2 cellular contexts compared by ENCODE assay signal in genomic region chr2:137969418-137969765, GRCh38.
A peak's percentile ranks its signal among the peaks of the same experiment; 100 is the strongest.
TF ChIP-seq lines count a peak whose summit lies in the region.

No MANE protein-coding gene starts in this region.

TF ChIP-seq in K562, 482 proteins besides CTCF, POLR2A, EP300 and RAD21:
- TF ChIP-seq CEBPG (CRISPR knock-in tag; IDR thresholded peaks at IDR 0.05), result no peak
- TF ChIP-seq CEBPG (tag; conservative IDR thresholded peaks at IDR 0.05 in 1 of 2, IDR thresholded peaks at IDR 0.05 in 1 of 2), result peak in 1 of 2 experiments; percentile 8; a peak in 1 of 4 replicates
- 0 out of 2 replicates have a peak, but pooled peaks have one; percentile 30 for TF ChIP-seq NFE2 (IDR thresholded peaks at IDR 0.05; ENCODE audit: low read depth)
- no peak for TF ChIP-seq TEAD2 (tag; IDR thresholded peaks at IDR 0.05)

TF ChIP-seq in HepG2, 621 proteins besides CTCF, POLR2A, EP300 and RAD21 (continues in another document):
- TF ChIP-seq ZNF816 (CRISPR knock-in tag; IDR thresholded peaks at IDR 0.05; ENCODE audit: borderline replicate concordance) (no peak), RXRA (CRISPR knock-in tag; IDR thresholded peaks at IDR 0.05) (no peak), SNAI1 (CRISPR knock-in tag; IDR thresholded peaks at IDR 0.05; ENCODE audit: borderline replicate concordance) (no peak), CENPBD1 (CRISPR knock-in tag; IDR thresholded peaks at IDR 0.05; ENCODE audit: borderline replicate concordance, low read depth) (no peak), ATRX (CRISPR knock-in tag; IDR thresholded peaks at IDR 0.05; ENCODE audit: borderline replicate concordance) (no peak), ATF1 (CRISPR knock-in tag; IDR thresholded peaks at IDR 0.05) (0 out of 2 replicates have a peak, but pooled peaks have one; percentile 26), HNRNPL (IDR thresholded peaks at IDR 0.05; ENCODE audit: low read depth, low read length) (no peak), HDAC1 (CRISPR knock-in tag; IDR thresholded peaks at IDR 0.05) (no peak), GATAD1 (CRISPR knock-in tag; IDR thresholded peaks at IDR 0.05) (0 out of 2 replicates have a peak, but pooled peaks have one; percentile 4), ZFP1 (CRISPR knock-in tag; IDR thresholded peaks at IDR 0.05) (0 out of 2 replicates have a peak, but pooled peaks have one; percentile 19), PBX2 (CRISPR knock-in tag; IDR thresholded peaks at IDR 0.05) (no peak), TBP (CRISPR knock-in tag; IDR thresholded peaks at IDR 0.05) (no peak), CREB1 (IDR thresholded peaks at IDR 0.05) (no peak), CREB1 (CRISPR knock-in tag; IDR thresholded peaks at IDR 0.05) (no peak), E2F1 (CRISPR knock-in tag; IDR thresholded peaks at IDR 0.05) (peak; percentile 34; the same call in 1 of the 2 replicates), ZNF747 (CRISPR knock-in tag; IDR thresholded peaks at IDR 0.05; ENCODE audit: borderline replicate concordance) (no peak), ZNF841 (CRISPR knock-in tag; IDR thresholded peaks at IDR 0.05; ENCODE audit: borderline replicate concordance) (no peak), ZNF775 (CRISPR knock-in tag; IDR thresholded peaks at IDR 0.05; ENCODE audit: borderline replicate concordance) (0 out of 2 replicates have a peak, but pooled peaks have one; percentile 8), FOSL1 (CRISPR knock-in tag; IDR thresholded peaks at IDR 0.05; ENCODE audit: borderline replicate concordance) (no peak), ZBTB14 (CRISPR knock-in tag; IDR thresholded peaks at IDR 0.05) (no peak), ZBTB39 (CRISPR knock-in tag; IDR thresholded peaks at IDR 0.05) (no peak), ZNF501 (CRISPR knock-in tag; IDR thresholded peaks at IDR 0.05) (no peak)
- TF ChIP-seq, protein P1, sequence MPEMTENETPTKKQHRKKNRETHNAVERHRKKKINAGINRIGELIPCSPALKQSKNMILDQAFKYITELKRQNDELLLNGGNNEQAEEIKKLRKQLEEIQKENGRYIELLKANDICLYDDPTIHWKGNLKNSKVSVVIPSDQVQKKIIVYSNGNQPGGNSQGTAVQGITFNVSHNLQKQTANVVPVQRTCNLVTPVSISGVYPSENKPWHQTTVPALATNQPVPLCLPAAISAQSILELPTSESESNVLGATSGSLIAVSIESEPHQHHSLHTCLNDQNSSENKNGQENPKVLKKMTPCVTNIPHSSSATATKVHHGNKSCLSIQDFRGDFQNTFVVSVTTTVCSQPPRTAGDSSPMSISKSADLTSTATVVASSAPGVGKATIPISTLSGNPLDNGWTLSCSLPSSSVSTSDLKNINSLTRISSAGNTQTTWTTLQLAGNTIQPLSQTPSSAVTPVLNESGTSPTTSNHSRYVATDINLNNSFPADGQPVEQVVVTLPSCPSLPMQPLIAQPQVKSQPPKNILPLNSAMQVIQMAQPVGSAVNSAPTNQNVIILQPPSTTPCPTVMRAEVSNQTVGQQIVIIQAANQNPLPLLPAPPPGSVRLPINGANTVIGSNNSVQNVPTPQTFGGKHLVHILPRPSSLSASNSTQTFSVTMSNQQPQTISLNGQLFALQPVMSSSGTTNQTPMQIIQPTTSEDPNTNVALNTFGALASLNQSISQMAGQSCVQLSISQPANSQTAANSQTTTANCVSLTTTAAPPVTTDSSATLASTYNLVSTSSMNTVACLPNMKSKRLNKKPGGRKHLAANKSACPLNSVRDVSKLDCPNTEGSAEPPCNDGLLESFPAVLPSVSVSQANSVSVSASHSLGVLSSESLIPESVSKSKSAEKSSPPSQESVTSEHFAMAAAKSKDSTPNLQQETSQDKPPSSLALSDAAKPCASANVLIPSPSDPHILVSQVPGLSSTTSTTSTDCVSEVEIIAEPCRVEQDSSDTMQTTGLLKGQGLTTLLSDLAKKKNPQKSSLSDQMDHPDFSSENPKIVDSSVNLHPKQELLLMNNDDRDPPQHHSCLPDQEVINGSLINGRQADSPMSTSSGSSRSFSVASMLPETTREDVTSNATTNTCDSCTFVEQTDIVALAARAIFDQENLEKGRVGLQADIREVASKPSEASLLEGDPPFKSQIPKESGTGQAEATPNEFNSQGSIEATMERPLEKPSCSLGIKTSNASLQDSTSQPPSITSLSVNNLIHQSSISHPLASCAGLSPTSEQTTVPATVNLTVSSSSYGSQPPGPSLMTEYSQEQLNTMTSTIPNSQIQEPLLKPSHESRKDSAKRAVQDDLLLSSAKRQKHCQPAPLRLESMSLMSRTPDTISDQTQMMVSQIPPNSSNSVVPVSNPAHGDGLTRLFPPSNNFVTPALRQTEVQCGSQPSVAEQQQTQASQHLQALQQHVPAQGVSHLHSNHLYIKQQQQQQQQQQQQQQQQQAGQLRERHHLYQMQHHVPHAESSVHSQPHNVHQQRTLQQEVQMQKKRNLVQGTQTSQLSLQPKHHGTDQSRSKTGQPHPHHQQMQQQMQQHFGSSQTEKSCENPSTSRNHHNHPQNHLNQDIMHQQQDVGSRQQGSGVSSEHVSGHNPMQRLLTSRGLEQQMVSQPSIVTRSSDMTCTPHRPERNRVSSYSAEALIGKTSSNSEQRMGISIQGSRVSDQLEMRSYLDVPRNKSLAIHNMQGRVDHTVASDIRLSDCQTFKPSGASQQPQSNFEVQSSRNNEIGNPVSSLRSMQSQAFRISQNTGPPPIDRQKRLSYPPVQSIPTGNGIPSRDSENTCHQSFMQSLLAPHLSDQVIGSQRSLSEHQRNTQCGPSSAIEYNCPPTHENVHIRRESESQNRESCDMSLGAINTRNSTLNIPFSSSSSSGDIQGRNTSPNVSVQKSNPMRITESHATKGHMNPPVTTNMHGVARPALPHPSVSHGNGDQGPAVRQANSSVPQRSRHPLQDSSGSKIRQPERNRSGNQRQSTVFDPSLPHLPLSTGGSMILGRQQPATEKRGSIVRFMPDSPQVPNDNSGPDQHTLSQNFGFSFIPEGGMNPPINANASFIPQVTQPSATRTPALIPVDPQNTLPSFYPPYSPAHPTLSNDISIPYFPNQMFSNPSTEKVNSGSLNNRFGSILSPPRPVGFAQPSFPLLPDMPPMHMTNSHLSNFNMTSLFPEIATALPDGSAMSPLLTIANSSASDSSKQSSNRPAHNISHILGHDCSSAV (CRISPR knock-in tag; IDR thresholded peaks at IDR 0.05; ENCODE audit: borderline replicate concordance), result no peak; the same call in 1 of the 2 replicates
- TF ChIP-seq, protein P2, sequence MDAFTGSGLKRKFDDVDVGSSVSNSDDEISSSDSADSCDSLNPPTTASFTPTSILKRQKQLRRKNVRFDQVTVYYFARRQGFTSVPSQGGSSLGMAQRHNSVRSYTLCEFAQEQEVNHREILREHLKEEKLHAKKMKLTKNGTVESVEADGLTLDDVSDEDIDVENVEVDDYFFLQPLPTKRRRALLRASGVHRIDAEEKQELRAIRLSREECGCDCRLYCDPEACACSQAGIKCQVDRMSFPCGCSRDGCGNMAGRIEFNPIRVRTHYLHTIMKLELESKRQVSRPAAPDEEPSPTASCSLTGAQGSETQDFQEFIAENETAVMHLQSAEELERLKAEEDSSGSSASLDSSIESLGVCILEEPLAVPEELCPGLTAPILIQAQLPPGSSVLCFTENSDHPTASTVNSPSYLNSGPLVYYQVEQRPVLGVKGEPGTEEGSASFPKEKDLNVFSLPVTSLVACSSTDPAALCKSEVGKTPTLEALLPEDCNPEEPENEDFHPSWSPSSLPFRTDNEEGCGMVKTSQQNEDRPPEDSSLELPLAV (CRISPR knock-in tag; conservative IDR thresholded peaks at IDR 0.05; ENCODE audit: low read depth), result no peak
- TF ChIP-seq, protein P3, sequence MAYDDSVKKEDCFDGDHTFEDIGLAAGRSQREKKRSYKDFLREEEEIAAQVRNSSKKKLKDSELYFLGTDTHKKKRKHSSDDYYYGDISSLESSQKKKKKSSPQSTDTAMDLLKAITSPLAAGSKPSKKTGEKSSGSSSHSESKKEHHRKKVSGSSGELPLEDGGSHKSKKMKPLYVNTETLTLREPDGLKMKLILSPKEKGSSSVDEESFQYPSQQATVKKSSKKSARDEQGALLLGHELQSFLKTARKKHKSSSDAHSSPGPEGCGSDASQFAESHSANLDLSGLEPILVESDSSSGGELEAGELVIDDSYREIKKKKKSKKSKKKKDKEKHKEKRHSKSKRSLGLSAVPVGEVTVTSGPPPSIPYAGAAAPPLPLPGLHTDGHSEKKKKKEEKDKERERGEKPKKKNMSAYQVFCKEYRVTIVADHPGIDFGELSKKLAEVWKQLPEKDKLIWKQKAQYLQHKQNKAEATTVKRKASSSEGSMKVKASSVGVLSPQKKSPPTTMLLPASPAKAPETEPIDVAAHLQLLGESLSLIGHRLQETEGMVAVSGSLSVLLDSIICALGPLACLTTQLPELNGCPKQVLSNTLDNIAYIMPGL (CRISPR knock-in tag; IDR thresholded peaks at IDR 0.05; ENCODE audit: borderline replicate concordance in 1 of 2, low read depth in 1 of 2), result 0 out of 4 replicates have a peak, but pooled peaks have one; percentile 0 to 17
- TF ChIP-seq, protein P4, sequence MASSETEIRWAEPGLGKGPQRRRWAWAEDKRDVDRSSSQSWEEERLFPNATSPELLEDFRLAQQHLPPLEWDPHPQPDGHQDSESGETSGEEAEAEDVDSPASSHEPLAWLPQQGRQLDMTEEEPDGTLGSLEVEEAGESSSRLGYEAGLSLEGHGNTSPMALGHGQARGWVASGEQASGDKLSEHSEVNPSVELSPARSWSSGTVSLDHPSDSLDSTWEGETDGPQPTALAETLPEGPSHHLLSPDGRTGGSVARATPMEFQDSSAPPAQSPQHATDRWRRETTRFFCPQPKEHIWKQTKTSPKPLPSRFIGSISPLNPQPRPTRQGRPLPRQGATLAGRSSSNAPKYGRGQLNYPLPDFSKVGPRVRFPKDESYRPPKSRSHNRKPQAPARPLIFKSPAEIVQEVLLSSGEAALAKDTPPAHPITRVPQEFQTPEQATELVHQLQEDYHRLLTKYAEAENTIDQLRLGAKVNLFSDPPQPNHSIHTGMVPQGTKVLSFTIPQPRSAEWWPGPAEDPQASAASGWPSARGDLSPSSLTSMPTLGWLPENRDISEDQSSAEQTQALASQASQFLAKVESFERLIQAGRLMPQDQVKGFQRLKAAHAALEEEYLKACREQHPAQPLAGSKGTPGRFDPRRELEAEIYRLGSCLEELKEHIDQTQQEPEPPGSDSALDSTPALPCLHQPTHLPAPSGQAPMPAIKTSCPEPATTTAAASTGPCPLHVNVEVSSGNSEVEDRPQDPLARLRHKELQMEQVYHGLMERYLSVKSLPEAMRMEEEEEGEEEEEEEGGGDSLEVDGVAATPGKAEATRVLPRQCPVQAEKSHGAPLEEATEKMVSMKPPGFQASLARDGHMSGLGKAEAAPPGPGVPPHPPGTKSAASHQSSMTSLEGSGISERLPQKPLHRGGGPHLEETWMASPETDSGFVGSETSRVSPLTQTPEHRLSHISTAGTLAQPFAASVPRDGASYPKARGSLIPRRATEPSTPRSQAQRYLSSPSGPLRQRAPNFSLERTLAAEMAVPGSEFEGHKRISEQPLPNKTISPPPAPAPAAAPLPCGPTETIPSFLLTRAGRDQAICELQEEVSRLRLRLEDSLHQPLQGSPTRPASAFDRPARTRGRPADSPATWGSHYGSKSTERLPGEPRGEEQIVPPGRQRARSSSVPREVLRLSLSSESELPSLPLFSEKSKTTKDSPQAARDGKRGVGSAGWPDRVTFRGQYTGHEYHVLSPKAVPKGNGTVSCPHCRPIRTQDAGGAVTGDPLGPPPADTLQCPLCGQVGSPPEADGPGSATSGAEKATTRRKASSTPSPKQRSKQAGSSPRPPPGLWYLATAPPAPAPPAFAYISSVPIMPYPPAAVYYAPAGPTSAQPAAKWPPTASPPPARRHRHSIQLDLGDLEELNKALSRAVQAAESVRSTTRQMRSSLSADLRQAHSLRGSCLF (CRISPR knock-in tag; IDR thresholded peaks at IDR 0.05; ENCODE audit: borderline replicate concordance), result 0 out of 2 replicates have a peak, but pooled peaks have one; percentile 46
